Comparison of ENCODE assay signal across 37 cellular contexts in genomic region chr20:23066772-23067171, GRCh38. TPM values are rescaled to one million over a fixed set of nuclear protein-coding genes. Genes with fewer than 3 reads are reported as not detected.
"Had no signal": no experiment of that assay in that cellular context is flagged by ENCODE, and none has a peak within 500 bp of the region (broad histone marks: within the 10 kb centered on the region; RNA-seq: fewer than 3 reads in every experiment).

No MANE protein-coding gene starts in this region.

- FAIRE-seq: astrocyte, colon, TTC549 had no signal

- H3K9me3 ChIP-seq: adrenal gland, body of pancreas, breast epithelium had no signal

- ATAC-seq: activated CD8-positive, alpha-beta T cell treated with anti-CD3 and anti-CD28 coated beads for 36 hours; activated naive CD4-positive, alpha-beta T cell treated with anti-CD3 and anti-CD28 coated beads, Interleukin-2, amount 50 U/mL, for 72 hours; activated T-cell treated with anti-CD3 and anti-CD28 coated beads, Interleukin-2, amount 50 U/mL, for 4 hours; activated T-cell treated with anti-CD3 and anti-CD28 coated beads, Interleukin-2, amount 50 U/mL, for 72 hours; activated T-helper 17 cell treated with anti-CD3 and anti-CD28 coated beads, Interleukin-2, amount 50 U/mL, for 72 hours; body of pancreas had no signal

- DNase-seq: activated B cell treated with CpG ODN at 0.5 μM for 24 hours; activated CD4-positive, alpha-beta memory T cell treated with anti-CD3 and anti-CD28 coated beads for 36 hours; activated CD4-positive, alpha-beta T cell treated with anti-CD3 and anti-CD28 coated beads for 4 hours; activated CD4-positive, alpha-beta T cell treated with anti-CD3 and anti-CD28 coated beads, Interleukin-2, amount 10 ng/mL, durations not matched to agents 24 days and 14 days; activated CD4-positive, alpha-beta T cell treated with anti-CD3 and anti-CD28 coated beads, Interleukin-2, amount 50 U/mL, for 1 hour; activated CD4-positive, alpha-beta T cell treated with anti-CD3 and anti-CD28 coated beads, Interleukin-2, amount 50 U/mL, for 4 hours; activated CD4-positive, CD25-positive, alpha-beta regulatory T cell treated with anti-CD3 and anti-CD28 coated beads, Interleukin-2, amount 50 U/mL, for 72 hours; activated CD8-positive, alpha-beta memory T cell treated with anti-CD3 and anti-CD28 coated beads, Interleukin-2, amount 50 U/mL, for 4 hours; activated CD8-positive, alpha-beta T cell treated with anti-CD3 and anti-CD28 coated beads for 36 hours; activated effector memory CD4-positive, alpha-beta T cell treated with anti-CD3 and anti-CD28 coated beads, Interleukin-2, amount 50 U/mL, for 16 hours; activated gamma-delta T cell treated with Interleukin-2 at 50 U/mL for 16 hours; activated naive CD4-positive, alpha-beta T cell; activated naive CD4-positive, alpha-beta T cell treated with anti-CD3 and anti-CD28 coated beads for 36 hours; activated naive CD4-positive, alpha-beta T cell treated with anti-CD3 and anti-CD28 coated beads, Interleukin-2, amount 50 U/mL, for 16 hours; activated naive CD8-positive, alpha-beta T cell treated with anti-CD3 and anti-CD28 coated beads for 36 hours; activated T-cell treated with anti-CD3 and anti-CD28 coated beads for 4 hours; activated T-cell treated with anti-CD3 and anti-CD28 coated beads, Interleukin-2, amount 50 U/mL, for 1 hour; activated T-cell treated with anti-CD3 and anti-CD28 coated beads, Interleukin-2, amount 50 U/mL, for 4 hours; activated T-cell treated with anti-CD3 and anti-CD28 coated beads, Interleukin-2, amount 50 U/mL, for 72 hours; adrenal gland; amniotic stem cell; aorta; body of pancreas; brain microvascular endothelial cell; central memory CD4-positive, alpha-beta T cell; T-helper 2 cell; T-helper 9 cell had no signal

- H3K4me3 ChIP-seq: adrenal gland, body of pancreas, breast epithelium had no signal

- H3K36me3 ChIP-seq: adrenal gland, brain microvascular endothelial cell, breast epithelium had no signal

- H3K4me1 ChIP-seq: body of pancreas, breast epithelium had no signal

- H3K27me3 ChIP-seq: adrenal gland, body of pancreas, brain microvascular endothelial cell, breast epithelium had no signal

- H3K27ac ChIP-seq: adrenal gland, body of pancreas, brain microvascular endothelial cell, breast epithelium, VCaP had no signal

RNA-seq across cellular contexts. Expression of gene THBD, which starts 17.3 kb away (rescaled TPM):
- total RNA-seq: activated B cell treated with CpG ODN at 0.5 μM for 24 hours; activated CD4-positive, alpha-beta memory T cell treated with anti-CD3 and anti-CD28 coated beads for 36 hours; activated CD4-positive, alpha-beta T cell treated with anti-CD3 and anti-CD28 coated beads, Interleukin-2, amount 10 ng/mL, durations not matched to agents 24 days and 14 days; activated CD8-positive, alpha-beta memory T cell treated with anti-CD3 and anti-CD28 coated beads for 36 hours; activated CD8-positive, alpha-beta T cell treated with anti-CD3 and anti-CD28 coated beads for 36 hours; activated naive CD4-positive, alpha-beta T cell treated with anti-CD3 and anti-CD28 coated beads for 36 hours; activated naive CD4-positive, alpha-beta T cell treated with anti-CD3 and anti-CD28 coated beads, Interleukin-2, amount 50 U/mL, for 72 hours; activated naive CD8-positive, alpha-beta T cell treated with anti-CD3 and anti-CD28 coated beads for 36 hours; activated T-cell treated with anti-CD3 and anti-CD28 coated beads, Interleukin-2, amount 50 U/mL, for 72 hours; activated T-helper 1 cell treated with anti-CD3 and anti-CD28 coated beads, Interleukin-12 subunit alpha, Interleukin-12 subunit beta, Interleukin-2, Interleukin-4 antibody, amounts not matched to agents 30 ng/mL and 10 ng/mL and 1 ng/mL, durations not matched to agents 14 hours and 24 hours and 36 hours had no signal

RNA-seq across cellular contexts. Expression of gene CD93, which starts 19.4 kb away (rescaled TPM):
- total RNA-seq: activated B cell treated with CpG ODN at 0.5 μM for 24 hours had no signal

RNA-seq across cellular contexts. Expression of gene SSTR4, which starts 31.7 kb away (rescaled TPM):
- total RNA-seq: activated B cell treated with CpG ODN at 0.5 μM for 24 hours; activated CD4-positive, alpha-beta memory T cell treated with anti-CD3 and anti-CD28 coated beads for 36 hours; activated CD4-positive, alpha-beta T cell treated with anti-CD3 and anti-CD28 coated beads, Interleukin-2, amount 10 ng/mL, durations not matched to agents 24 days and 14 days; activated CD8-positive, alpha-beta memory T cell treated with anti-CD3 and anti-CD28 coated beads for 36 hours; activated CD8-positive, alpha-beta T cell treated with anti-CD3 and anti-CD28 coated beads for 36 hours; activated naive CD4-positive, alpha-beta T cell treated with anti-CD3 and anti-CD28 coated beads for 36 hours; activated naive CD4-positive, alpha-beta T cell treated with anti-CD3 and anti-CD28 coated beads, Interleukin-2, amount 50 U/mL, for 72 hours; activated naive CD8-positive, alpha-beta T cell treated with anti-CD3 and anti-CD28 coated beads for 36 hours; activated T-cell treated with anti-CD3 and anti-CD28 coated beads, Interleukin-2, amount 50 U/mL, for 4 hours; activated T-cell treated with anti-CD3 and anti-CD28 coated beads, Interleukin-2, amount 50 U/mL, for 72 hours; activated T-helper 1 cell treated with anti-CD3 and anti-CD28 coated beads, Interleukin-12 subunit alpha, Interleukin-12 subunit beta, Interleukin-2, Interleukin-4 antibody, amounts not matched to agents 30 ng/mL and 10 ng/mL and 1 ng/mL, durations not matched to agents 14 hours and 24 hours and 36 hours; activated T-helper 17 cell treated with anti-CD3 and anti-CD28 coated beads, Interleukin-2, amount 50 U/mL, for 72 hours; adrenal gland; aorta; astrocyte; body of pancreas; breast epithelium; cardiac septum had no signal
- polyA plus RNA-seq: adrenal gland, aorta had no signal
